ENCODE assay signal across 21 cellular contexts in the genomic region with DNA sequence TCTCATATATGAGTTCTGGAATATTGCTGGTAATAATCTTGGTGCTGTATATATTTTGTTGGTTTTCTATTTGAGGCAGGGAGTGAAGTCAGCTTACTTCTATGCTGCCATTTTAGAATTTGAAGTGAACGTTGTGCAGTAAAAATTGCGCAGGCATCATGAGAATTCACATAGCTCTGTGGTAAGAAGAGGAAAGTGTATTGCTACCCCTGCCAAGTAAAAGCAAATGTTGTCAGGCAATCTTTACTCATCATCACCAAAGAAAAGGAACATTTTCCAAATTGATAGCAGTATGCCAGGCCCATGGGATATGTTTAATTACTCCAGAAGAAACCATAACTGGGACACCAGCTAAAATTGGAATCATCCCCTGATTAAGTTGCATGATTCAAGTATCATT.
"Had no signal": no experiment of that assay in that cellular context is flagged by ENCODE, and none has a peak within 500 bp of the region (broad histone marks: within the 10 kb centered on the region; RNA-seq: fewer than 3 reads in every experiment).

No MANE protein-coding gene starts in this region.

- DNase-seq: activated CD4-positive, alpha-beta memory T cell treated with anti-CD3 and anti-CD28 coated beads, Interleukin-2, amount 10 ng/mL, durations not matched to agents 7 days and 5 days; activated CD4-positive, alpha-beta T cell treated with anti-CD3 and anti-CD28 coated beads for 4 hours; activated CD4-positive, alpha-beta T cell treated with anti-CD3 and anti-CD28 coated beads, Interleukin-2, amount 10 ng/mL, durations not matched to agents 7 days and 5 days; activated CD4-positive, alpha-beta T cell treated with anti-CD3 and anti-CD28 coated beads, Interleukin-2, amount 50 U/mL, for 4 hours; activated CD4-positive, CD25-positive, alpha-beta regulatory T cell; activated CD4-positive, CD25-positive, alpha-beta regulatory T cell treated with anti-CD3 and anti-CD28 coated beads, Interleukin-2, amount 50 U/mL, for 72 hours; activated CD8-positive, alpha-beta memory T cell treated with anti-CD3 and anti-CD28 coated beads, Interleukin-2, amount 50 U/mL, for 48 hours; activated gamma-delta T cell; activated naive CD4-positive, alpha-beta T cell; activated naive CD4-positive, alpha-beta T cell treated with anti-CD3 and anti-CD28 coated beads, Interleukin-2, amount 10 ng/mL, durations not matched to agents 7 days and 5 days; activated naive CD8-positive, alpha-beta T cell treated with anti-CD3 and anti-CD28 coated beads, Interleukin-2, amount 10 ng/mL, durations not matched to agents 7 days and 5 days; activated T-cell treated with anti-CD3 and anti-CD28 coated beads for 4 hours; activated T-cell treated with anti-CD3 and anti-CD28 coated beads, Interleukin-2, amount 50 U/mL, for 24 hours; activated T-cell treated with anti-CD3 and anti-CD28 coated beads, Interleukin-2, amount 50 U/mL, for 72 hours; central memory CD4-positive, alpha-beta T cell; cerebellar nuclear complex; colonic mucosa; effector CD8-positive, alpha-beta T cell; esophagus squamous epithelium; foreskin melanocyte; heart right ventricle had no signal
